In genomic region chr1:109509176-109510134, GRCh38 we compare ENCODE assay signal across 8 cellular contexts. TPM values are rescaled to one million over a fixed set of nuclear protein-coding genes. Genes with fewer than 3 reads are reported as not detected.
DNase-seq lines count a peak whose midpoint lies in the region; ATAC-seq and TF ChIP-seq lines count a peak whose summit lies in the region.

A gene with protein sequence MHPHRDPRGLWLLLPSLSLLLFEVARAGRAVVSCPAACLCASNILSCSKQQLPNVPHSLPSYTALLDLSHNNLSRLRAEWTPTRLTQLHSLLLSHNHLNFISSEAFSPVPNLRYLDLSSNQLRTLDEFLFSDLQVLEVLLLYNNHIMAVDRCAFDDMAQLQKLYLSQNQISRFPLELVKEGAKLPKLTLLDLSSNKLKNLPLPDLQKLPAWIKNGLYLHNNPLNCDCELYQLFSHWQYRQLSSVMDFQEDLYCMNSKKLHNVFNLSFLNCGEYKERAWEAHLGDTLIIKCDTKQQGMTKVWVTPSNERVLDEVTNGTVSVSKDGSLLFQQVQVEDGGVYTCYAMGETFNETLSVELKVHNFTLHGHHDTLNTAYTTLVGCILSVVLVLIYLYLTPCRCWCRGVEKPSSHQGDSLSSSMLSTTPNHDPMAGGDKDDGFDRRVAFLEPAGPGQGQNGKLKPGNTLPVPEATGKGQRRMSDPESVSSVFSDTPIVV (minus strand): TSS chr1:109509727. CDS start chr1:109508912, 815 bp downstream.

- DNase-seq in CD1c-positive myeloid dendritic cell (ENCODE audit: extremely low spot score) (peak; percentile 72), NCI-H2196 treated with DMSO at 0.1 percent for 48 hours (lab: John Stamatoyannopoulos, UW; ENCODE audit: unreplicated experiment) (peak; percentile 36), midbrain (lab: John Stamatoyannopoulos, UW) (peak; percentile 42), OCI-M2 (lab: John Stamatoyannopoulos, UW; ENCODE audit: unreplicated experiment) (no peak)
- DNase-seq in activated CD8-positive, alpha-beta T cell treated with anti-CD3 and anti-CD28 coated beads for 36 hours = peak; percentile 71
- DNase-seq in effector memory CD8-positive, alpha-beta T cell = peak; percentile 48 to 56 (median 54)
- peak; percentile 32 to 83 (median 63) for DNase-seq in stimulated activated naive CD4-positive, alpha-beta T cell (lab: John Stamatoyannopoulos, UW)

- ATAC-seq in GM21390 (IDR thresholded peaks at IDR 0.05; ENCODE audit: unreplicated experiment) = peak; percentile 59
- peak; percentile 71 for ATAC-seq in activated CD8-positive, alpha-beta T cell treated with anti-CD3 and anti-CD28 coated beads for 36 hours
- ATAC-seq in effector memory CD8-positive, alpha-beta T cell (replicated peaks) = peak; percentile 85

- peaks cover 53% of the 10 kb centered on the region for H3K4me1 Mint-ChIP-seq in activated CD8-positive, alpha-beta T cell treated with anti-CD3 and anti-CD28 coated beads for 36 hours (ENCODE audit: low read depth)
- H3K4me1 Mint-ChIP-seq in effector memory CD8-positive, alpha-beta T cell (ENCODE audit: low read depth in 2 of 2) = peaks cover 39 to 40% of the 10 kb centered on the region in 2 donors

- CTCF ChIA-PET in activated CD8-positive, alpha-beta T cell treated with anti-CD3 and anti-CD28 coated beads for 36 hours (lab: Charles Lee) = interaction anchor here (1.0 to 40.7 kb wide), 7 partner anchors 11 to 84 kb away, joined by 3 to 1390 read pairs (median 8); partner anchors contain the start of genes CYB561D1, GPR61 and PSMA5

- peak within 1 kb of the TSS; percentile 78 for H3K4me3 Mint-ChIP-seq in activated CD8-positive, alpha-beta T cell treated with anti-CD3 and anti-CD28 coated beads for 36 hours
- peak within 1 kb of the TSS; percentile 90 to 96 for H3K4me3 Mint-ChIP-seq in effector memory CD8-positive, alpha-beta T cell

- peak within 1 kb of the TSS; percentile 84 for H3K27ac Mint-ChIP-seq in activated CD8-positive, alpha-beta T cell treated with anti-CD3 and anti-CD28 coated beads for 36 hours
- peak within 1 kb of the TSS; percentile 94 for H3K27ac Mint-ChIP-seq in effector memory CD8-positive, alpha-beta T cell

- TF ChIP-seq CTCF in activated CD8-positive, alpha-beta T cell treated with anti-CD3 and anti-CD28 coated beads for 36 hours (IDR thresholded peaks at IDR 0.05) = no peak

- POLR2A ChIA-PET in activated CD8-positive, alpha-beta T cell treated with anti-CD3 and anti-CD28 coated beads for 36 hours (lab: Charles Lee) = interaction anchor here (0.6 to 4.3 kb wide), 11 partner anchors 11 to 394 kb away, joined by 3 to 48 read pairs (median 5); partner anchors contain the start of genes ATXN7L2, CYB561D1 and PSMA5

- no peaks in the 10 kb centered on the region for H3K36me3 Mint-ChIP-seq in activated CD8-positive, alpha-beta T cell treated with anti-CD3 and anti-CD28 coated beads for 36 hours (ENCODE audit: low read depth)
- peaks cover 10% of the 10 kb centered on the region for H3K36me3 Mint-ChIP-seq in effector memory CD8-positive, alpha-beta T cell (ENCODE audit: insufficient read depth)

- no peaks in the 10 kb centered on the region for H3K9me3 Mint-ChIP-seq in activated CD8-positive, alpha-beta T cell treated with anti-CD3 and anti-CD28 coated beads for 36 hours
- H3K9me3 Mint-ChIP-seq in effector memory CD8-positive, alpha-beta T cell = no peaks in the 10 kb centered on the region

- intact Hi-C loops in activated CD8-positive, alpha-beta T cell treated with anti-CD3 and anti-CD28 coated beads for 36 hours (cut with micrococcal nuclease) = no loop called here

- H3K27me3 Mint-ChIP-seq in activated CD8-positive, alpha-beta T cell treated with anti-CD3 and anti-CD28 coated beads for 36 hours = no peaks in the 10 kb centered on the region
- H3K27me3 Mint-ChIP-seq in effector memory CD8-positive, alpha-beta T cell = no peaks in the 10 kb centered on the region

RNA-seq across cellular contexts. Expression of the gene that starts here (rescaled TPM):
- 1 to 10 TPM; 1.3 to 1.7 TPM for total RNA-seq in activated CD8-positive, alpha-beta T cell treated with anti-CD3 and anti-CD28 coated beads for 36 hours
